Comparison of ENCODE assay signal across 30 cellular contexts in the genomic region with DNA sequence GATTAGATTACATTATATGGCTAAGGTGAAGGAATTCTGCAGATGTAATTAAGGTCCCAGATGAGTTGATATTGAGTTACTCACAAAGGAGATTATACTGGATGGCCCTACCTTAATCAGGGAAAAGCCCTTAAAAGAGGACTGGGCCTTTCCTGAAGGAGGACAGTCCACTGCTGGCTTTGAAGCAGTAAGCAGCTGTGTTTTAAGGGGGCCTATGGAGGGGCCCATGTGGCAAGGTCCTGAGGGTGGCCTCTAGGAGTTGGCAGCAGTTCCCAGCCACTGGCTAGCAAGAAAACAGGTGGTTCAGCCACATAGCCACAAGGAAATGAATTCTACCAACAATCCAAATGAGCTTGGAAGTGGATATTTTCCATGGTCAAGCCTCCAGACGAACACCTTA. TPM values are rescaled to one million over a fixed set of nuclear protein-coding genes. Genes with fewer than 3 reads are reported as not detected.
"Had no signal": no experiment of that assay in that cellular context is flagged by ENCODE, and none has a peak within 500 bp of the region (broad histone marks: within the 10 kb centered on the region; RNA-seq: fewer than 3 reads in every experiment).

No MANE protein-coding gene starts in this region.

- FAIRE-seq: bronchial epithelial cell, frontal cortex had no signal

- H3K4me3 ChIP-seq: ascending aorta, coronary artery, dorsolateral prefrontal cortex had no signal

- H3K36me3 ChIP-seq: ascending aorta, brain microvascular endothelial cell had no signal

- H3K27me3 ChIP-seq: ascending aorta, brain microvascular endothelial cell had no signal

- H3K27ac ChIP-seq: ascending aorta, brain microvascular endothelial cell, coronary artery, dorsolateral prefrontal cortex had no signal

- ATAC-seq: activated CD4-positive, alpha-beta T cell treated with anti-CD3 and anti-CD28 coated beads for 36 hours; activated CD8-positive, alpha-beta memory T cell treated with anti-CD3 and anti-CD28 coated beads, Interleukin-2, amount 10 ng/mL, durations not matched to agents 7 days and 5 days; activated CD8-positive, alpha-beta T cell treated with anti-CD3 and anti-CD28 coated beads, Interleukin-2, amount 10 ng/mL, durations not matched to agents 7 days and 5 days; activated naive CD4-positive, alpha-beta T cell treated with anti-CD3 and anti-CD28 coated beads, Interleukin-2, amount 50 U/mL, for 72 hours; esophagus mucosa had no signal

- DNase-seq: activated CD4-positive, alpha-beta memory T cell treated with anti-CD3 and anti-CD28 coated beads for 36 hours; activated CD4-positive, alpha-beta T cell treated with anti-CD3 and anti-CD28 coated beads for 36 hours; activated CD4-positive, alpha-beta T cell treated with anti-CD3 and anti-CD28 coated beads, Interleukin-2, amount 10 ng/mL, durations not matched to agents 24 days and 14 days; activated CD4-positive, CD25-positive, alpha-beta regulatory T cell; activated CD4-positive, CD25-positive, alpha-beta regulatory T cell treated with anti-CD3 and anti-CD28 coated beads, Interleukin-2, amount 50 U/mL, for 72 hours; activated CD8-positive, alpha-beta memory T cell treated with anti-CD3 and anti-CD28 coated beads, Interleukin-2, amount 10 ng/mL, durations not matched to agents 7 days and 5 days; activated CD8-positive, alpha-beta memory T cell treated with anti-CD3 and anti-CD28 coated beads, Interleukin-2, amount 50 U/mL, for 4 hours; activated CD8-positive, alpha-beta T cell treated with anti-CD3 and anti-CD28 coated beads, Interleukin-2, amount 10 ng/mL, durations not matched to agents 7 days and 5 days; activated effector memory CD4-positive, alpha-beta T cell treated with anti-CD3 and anti-CD28 coated beads, Interleukin-2, amount 50 U/mL, for 16 hours; activated naive CD4-positive, alpha-beta T cell treated with anti-CD3 and anti-CD28 coated beads for 36 hours; activated naive CD8-positive, alpha-beta T cell treated with anti-CD3 and anti-CD28 coated beads, Interleukin-2, amount 10 ng/mL, durations not matched to agents 7 days and 5 days; activated T-cell treated with anti-CD3 and anti-CD28 coated beads, Interleukin-2, amount 50 U/mL, for 1 hour; activated T-cell treated with anti-CD3 and anti-CD28 coated beads, Interleukin-2, amount 50 U/mL, for 48 hours; brain microvascular endothelial cell; dorsolateral prefrontal cortex; effector memory CD4-positive, alpha-beta T cell; endodermal cell; foreskin fibroblast; glutamatergic neuron; T-helper 2 cell had no signal

- H3K9me3 ChIP-seq: ascending aorta had no signal

- H3K4me1 ChIP-seq: ascending aorta had no signal

RNA-seq across cellular contexts. Expression of gene GDNF, which starts 36.4 kb away (rescaled TPM):
- total RNA-seq: activated CD4-positive, alpha-beta memory T cell treated with anti-CD3 and anti-CD28 coated beads for 36 hours; activated CD4-positive, alpha-beta T cell treated with anti-CD3 and anti-CD28 coated beads for 36 hours; activated CD8-positive, alpha-beta memory T cell treated with anti-CD3 and anti-CD28 coated beads for 36 hours; activated CD8-positive, alpha-beta memory T cell treated with anti-CD3 and anti-CD28 coated beads, Interleukin-2, amount 10 ng/mL, durations not matched to agents 7 days and 5 days; activated CD8-positive, alpha-beta T cell treated with anti-CD3 and anti-CD28 coated beads, Interleukin-2, amount 10 ng/mL, durations not matched to agents 7 days and 5 days; activated naive CD4-positive, alpha-beta T cell treated with anti-CD3 and anti-CD28 coated beads for 36 hours; activated naive CD4-positive, alpha-beta T cell treated with anti-CD3 and anti-CD28 coated beads, Interleukin-2, amount 50 U/mL, for 72 hours; activated naive CD8-positive, alpha-beta T cell treated with anti-CD3 and anti-CD28 coated beads, Interleukin-2, amount 10 ng/mL, durations not matched to agents 7 days and 5 days; activated T-helper 2 cell treated with anti-CD3 and anti-CD28 coated beads, Interferon-gamma antibody, Interleukin-2, Interleukin-4, amounts not matched to agents 10 μg/mL and 5 μg/mL and 100 μg/mL, durations not matched to agents 14 hours and 24 hours and 36 hours; ascending aorta; cerebellum; frontal cortex; T-helper 1 cell treated with Interleukin-12 subunit alpha and Interleukin-12 subunit beta and Interleukin-4 antibody, amounts not matched to agents 30 ng/mL and 1 ng/mL, for 36 hours had no signal
